Comparison of ENCODE assay signal across 11 cellular contexts in genomic region chr10:16828731-16829175, GRCh38. TPM values are rescaled to one million over a fixed set of nuclear protein-coding genes. Genes with fewer than 3 reads are reported as not detected.
DNase-seq lines count a peak whose midpoint lies in the region; ATAC-seq, FAIRE-seq and TF ChIP-seq lines count a peak whose summit lies in the region.
"Had no signal": no experiment of that assay in that cellular context is flagged by ENCODE, and none has a peak within 500 bp of the region (broad histone marks: within the 10 kb centered on the region; RNA-seq: fewer than 3 reads in every experiment).

No MANE protein-coding gene starts in this region.

- in situ Hi-C loops in K562 (cut with MboI) (loop anchor here (25.0 kb wide), 4 partner anchors 659 to 1409 kb away; no protein-coding TSS in a partner anchor), transverse colon (cut with MboI; ENCODE audit: low pct_ligation_motif_present in 1 of 4, low pct_unique_long_range_greater_than_20kb in 1 of 4, low sequenced_read_pairs in 3 of 4) (loop anchor here (25.0 kb wide), 1 partner anchor 609 kb away; no protein-coding TSS in a partner anchor)

- H4K20me1 ChIP-seq in HCT116 (ENCODE audit: insufficient read depth) (no peaks in the 10 kb centered on the region), K562 (replicated peaks; ENCODE audit: control insufficient read depth, insufficient read depth, low read length) (no peaks in the 10 kb centered on the region)

- no TSS peak for BruUV-seq in HCT116 (replicated peaks; lab: Mats Ljungman, UMichigan)
- BruUV-seq in K562 (replicated peaks; lab: Mats Ljungman, UMichigan) = no TSS peak

- RAD21 ChIA-PET in HCT116 (lab: Charles Lee; ENCODE audit: low non-redundant PET in 1 of 2, low total read pairs in 2 of 2, uncharacterized antibody in 2 of 2, unreplicated experiment in 2 of 2) = no interaction called here

- no peaks in the 10 kb centered on the region for H3K79me2 ChIP-seq in HCT116 (ENCODE audit: insufficient read depth, low read length)
- no peaks in the 10 kb centered on the region for H3K79me2 ChIP-seq in K562 (ENCODE audit: control insufficient read depth, insufficient read depth, low read length)

- H3K27me3 ChIP-seq in HCT116 (ENCODE audit: insufficient read depth, low read length) (no peaks in the 10 kb centered on the region), K562 (ENCODE audit: control insufficient read depth in 2 of 2, insufficient read depth in 2 of 2, low read length in 2 of 2) (no peaks in the 10 kb centered on the region; a peak in 1 of 5 replicates), transverse colon (no peaks in the 10 kb centered on the region)
- H3K27me3 ChIP-seq: cardiac muscle cell had no signal

- H3K9ac ChIP-seq in HCT116 (ENCODE audit: low read length) (no peak overlapping the region), K562 (ENCODE audit: insufficient read depth in 1 of 2, low read depth in 2 of 2, low read length in 2 of 2) (no peak overlapping the region)

- TF ChIP-seq RAD21 in HCT116 (IDR thresholded peaks at IDR 0.05; ENCODE audit: low read depth) (no peak), K562 (CRISPR knock-in tag; conservative IDR thresholded peaks at IDR 0.05 in 1 of 2, IDR thresholded peaks at IDR 0.05 in 1 of 2) (no peak)

- TF ChIP-seq EP300 in K562 (IDR thresholded peaks at IDR 0.05; ENCODE audit: low read length) = no peak
- TF ChIP-seq EP300 in transverse colon (IDR thresholded peaks at IDR 0.05; ENCODE audit: low read depth) = no peak

- FAIRE-seq in K562 (lab: Jason Lieb, UNC) = no peak

- 52% methylated on average over 8 of the region's 8 CpGs for WGBS in K562 (ENCODE audit: insufficient coverage, low coverage, missing lambda C conversion rate)
- WGBS in transverse colon (ENCODE audit: low coverage in 1 of 2), 2 donors = 18 to 58% methylated on average over 3 to 8 of the region's 8 CpGs

- no peak for TF ChIP-seq CTCF in HCT116 (IDR thresholded peaks at IDR 0.05 in 2 of 3, conservative IDR thresholded peaks at IDR 0.05 in 1 of 3; ENCODE audit: borderline replicate concordance in 1 of 3, insufficient read depth in 1 of 3, low read depth in 2 of 3, low read length in 2 of 3)
- TF ChIP-seq CTCF in K562 (IDR thresholded peaks at IDR 0.05 in 2 of 3, conservative IDR thresholded peaks at IDR 0.05 in 1 of 3; ENCODE audit: insufficient read depth in 2 of 3, low read depth in 1 of 3, low read length in 3 of 3) = no peak
- TF ChIP-seq CTCF in transverse colon (IDR thresholded peaks at IDR 0.05) = no peak

- DNase-seq in HCT116 (ENCODE audit: low read depth, low spot score) (no peak), K562 (ENCODE audit: extremely low read depth in 1 of 4, low spot score in 3 of 4) (peak in 1 of 4 experiments; percentile 12), left cardiac atrium (peak; percentile 70), transverse colon (peak; percentile 10), NCI-H128 (lab: John Stamatoyannopoulos, UW; ENCODE audit: unreplicated experiment) (no peak), NCI-H1105 treated with DMSO at 0.1 percent for 48 hours (lab: John Stamatoyannopoulos, UW) (no peak)
- DNase-seq: NCI-H524 treated with DMSO at 0.1 percent for 48 hours had no signal

- no peaks in the 10 kb centered on the region for H3K9me3 ChIP-seq in HCT116 (ENCODE audit: control insufficient read depth in 1 of 2, insufficient read depth in 1 of 2, low read depth in 1 of 2, low read length in 2 of 2)
- H3K9me3 ChIP-seq in K562 (replicated peaks; ENCODE audit: control insufficient read depth, insufficient read depth, low read depth, low read length) = no peaks in the 10 kb centered on the region
- H3K9me3 ChIP-seq in transverse colon = no peaks in the 10 kb centered on the region
- H3K9me3 ChIP-seq: neutrophil had no signal

- TF ChIP-seq POLR2A in HCT116 (IDR thresholded peaks at IDR 0.05; ENCODE audit: borderline replicate concordance, extremely low read depth, insufficient read depth, insufficient read length) (no peak), K562 (conservative IDR thresholded peaks at IDR 0.05) (no peak), transverse colon (IDR thresholded peaks at IDR 0.05) (no peak)

- H3K4me1 ChIP-seq in HCT116 (ENCODE audit: control insufficient read depth in 1 of 2, insufficient read depth in 2 of 2, low read length in 2 of 2) (no peaks in the 10 kb centered on the region; a peak in 1 of 4 replicates), K562 (replicated peaks in 1 of 2; ENCODE audit: control insufficient read depth in 2 of 2, insufficient read depth in 2 of 2, low read length in 2 of 2) (no peaks in the 10 kb centered on the region; a peak in 1 of 5 replicates), transverse colon (peaks cover 0 to 19% (median 5%) of the 10 kb centered on the region in 4 donors)

- no peak overlapping the region for H3K4me3 ChIP-seq in HCT116 (replicated peaks in 1 of 2; ENCODE audit: low read depth in 1 of 2, low read length in 2 of 2)
- H3K4me3 ChIP-seq in K562 = no peak overlapping the region
- H3K4me3 ChIP-seq in transverse colon = no peak overlapping the region
- H3K4me3 ChIP-seq: cardiac muscle cell had no signal

- H3K36me3 ChIP-seq in HCT116 (ENCODE audit: control insufficient read depth in 1 of 2, insufficient read depth in 2 of 2, low read length in 2 of 2) = no peaks in the 10 kb centered on the region
- no peaks in the 10 kb centered on the region for H3K36me3 ChIP-seq in K562 (ENCODE audit: control insufficient read depth, insufficient read depth, low read length)
- H3K36me3 ChIP-seq in transverse colon = no peaks in the 10 kb centered on the region
- H3K36me3 ChIP-seq: cardiac muscle cell, neutrophil had no signal

- H3K9me1 ChIP-seq in K562 (ENCODE audit: control insufficient read depth, insufficient read depth, low read length) = no peaks in the 10 kb centered on the region

- H3K9me2 ChIP-seq in HCT116 (ENCODE audit: insufficient read depth) = no peaks in the 10 kb centered on the region

- POLR2A ChIA-PET in HCT116 (lab: Charles Lee) (interaction anchor here (0.7 kb wide), 1 partner anchor 985 kb away, joined by 3 read pairs; no protein-coding TSS in a partner anchor), K562 (lab: Yijun Ruan, JAX) (interaction anchor here (0.6 to 0.7 kb wide), 2 partner anchors 79 to 815 kb away, joined by 3 read pairs; partner anchors contain the start of gene STAM)

- no peak overlapping the region for H2AFZ ChIP-seq in HCT116 (ENCODE audit: low read depth, low read length, poor library complexity, severe bottlenecking)
- 0 out of 2 replicates have a peak overlapping the region, but pooled peaks have one; percentile 32 for H2AFZ ChIP-seq in K562 (ENCODE audit: low read depth, low read length)

- ATAC-seq in HCT116 = peak; percentile 9; the same call in 1 of the 2 replicates
- ATAC-seq in K562 = no peak; the same call in 2 of the 3 replicates
- ATAC-seq in left cardiac atrium = peak; percentile 45 to 75
- no peak for ATAC-seq in GM21447 (IDR thresholded peaks at IDR 0.05; ENCODE audit: unreplicated experiment)
- no peak for ATAC-seq in HG02852 (IDR thresholded peaks at IDR 0.05; ENCODE audit: unreplicated experiment)

- H3K27ac ChIP-seq in HCT116 (ENCODE audit: low read depth, low read length) (no peak overlapping the region), K562 (ENCODE audit: extremely low read depth, low read depth, low read length) (no peak overlapping the region), transverse colon (peak overlapping the region in 2 of 4 donors; percentile 1 to 13)
- H3K27ac ChIP-seq: cardiac muscle cell, neutrophil had no signal

- intact Hi-C loops in HCT116 (cut with micrococcal nuclease) (loop anchor here (1.0 to 5.0 kb wide), 4 partner anchors 421 to 769 kb away; no protein-coding TSS in a partner anchor), K562 (cut with micrococcal nuclease) (loop anchor here (5.0 kb wide), 1 partner anchor 429 kb away; no protein-coding TSS in a partner anchor), left cardiac atrium (cut with DNase I) (loop anchor here in 1 of 2 donors (2.0 kb wide), 1 partner anchor 428 kb away; no protein-coding TSS in a partner anchor), transverse colon (cut with DNase I; ENCODE audit: low total_unique reads) (no loop called here)

- CTCF ChIA-PET in HCT116 (lab: Charles Lee) = interaction anchor here (1.0 kb wide), 1 partner anchor 428 kb away, joined by 3 read pairs; no protein-coding TSS in a partner anchor
- CTCF ChIA-PET in K562 (lab: Yijun Ruan, JAX; ENCODE audit: low intra/inter-chr PET ratio) = interaction anchor here (0.6 to 2.9 kb wide), 3 partner anchors 430 to 777 kb away, joined by 3 to 16 read pairs (median 4); no protein-coding TSS in a partner anchor

- peak overlapping the region; percentile 49; the same call in 1 of the 2 replicates for H3K4me2 ChIP-seq in HCT116 (ENCODE audit: low read length)
- no peak overlapping the region for H3K4me2 ChIP-seq in K562 (ENCODE audit: insufficient read depth, low read length)

TF ChIP-seq in K562, 482 proteins besides CTCF, POLR2A, EP300 and RAD21:
- TF ChIP-seq FOSL1 (tag; conservative IDR thresholded peaks at IDR 0.05) (0 out of 2 replicates have a peak, but pooled peaks have one; percentile 22), EGR1 (conservative IDR thresholded peaks at IDR 0.05) (peak; percentile 36), NFE2L1 (tag; IDR thresholded peaks at IDR 0.05; ENCODE audit: borderline replicate concordance, low read depth) (no peak)

RNA-seq across cellular contexts. Expression of gene RSU1, which starts 11.5 kb away (rescaled TPM):
- 29.5 TPM for total RNA-seq in HCT116 (2021; ENCODE audit: unreplicated experiment)
- polyA plus RNA-seq in HCT116 (2012) = 14.2 and 17.4 TPM in 2 replicates
- total RNA-seq in K562 (2011; cell fraction: chromatin; rRNA removed; ENCODE audit: low replicate concordance) = 20.2 and 20.9 TPM in 2 replicates
- total RNA-seq in K562 (2011; cell fraction: nucleolus; rRNA removed) = 6.5 and 12.8 TPM in 2 replicates
- 11.2 and 12.5 TPM in 2 replicates for total RNA-seq in K562 (2011; cell fraction: nucleoplasm; rRNA removed)
- total RNA-seq in K562 (2014; rRNA removed) = 18.8 and 26.1 TPM in 2 replicates
- 28.7 and 28.9 TPM in 2 replicates for total RNA-seq in K562 (2014; rRNA removed; fragmentation: Illumina TruSeq; extraction: Trizol)
- total RNA-seq in K562 (2015; rRNA removed; fragmentation: Illumina TruSeq; extraction: Trizol) = 29.9 and 31.5 TPM in 2 replicates
- total RNA-seq in K562 (2021) = 27.7 and 29.1 TPM in 2 replicates
- polyA plus RNA-seq in K562 (2011; rRNA removed) = 43.6 and 45.2 TPM in 2 replicates
- 33.6 and 39.3 TPM in 2 replicates for polyA plus RNA-seq in K562 (2011; cell fraction: cytosol; rRNA removed)
- 13.3 and 17.7 TPM in 2 replicates for polyA plus RNA-seq in K562 (2011; cell fraction: nucleus; rRNA removed)
- 25.3 and 34.6 TPM in 2 replicates for polyA plus RNA-seq in K562 (2012)
- 44.8 and 61.1 TPM in 2 replicates for polyA plus RNA-seq in K562 (2014; fragmentation: Illumina TruSeq; extraction: Trizol)
- 10 to 100 TPM; 60.0 to 67.3 TPM for polyA plus RNA-seq in K562 (2014; fragmentation: Nextera tagmentation; extraction: Ambion mirVana)
- polyA plus RNA-seq in K562 (2014; rRNA removed) = 28.8 and 37.2 TPM in 2 replicates
- 34.7 and 35.3 TPM in 2 replicates for polyA minus RNA-seq in K562 (2011; rRNA and poly(A)+ RNA removed)
- polyA minus RNA-seq in K562 (2011; cell fraction: cytosol; rRNA and poly(A)+ RNA removed) = 13.1 and 19.8 TPM in 2 replicates
- 4.3 and 9.9 TPM in 2 replicates for polyA minus RNA-seq in K562 (2011; cell fraction: nucleus; rRNA and poly(A)+ RNA removed)
- 10 to 100 TPM; 49.4 to 69.7 TPM for total RNA-seq in left cardiac atrium
- total RNA-seq in transverse colon = 100 to 1,000 TPM in 1 of 4 donors, 10 to 100 TPM in 3; 25.9 to 132 (median 67.0) TPM

Comparison
In these comparisons a context has a peak if more than half of its experiments do, and no peak if none do; other contexts are left out.
1. ATAC-seq: peak in HCT116 (single experiment) and left cardiac atrium (2 of 2); none in K562 (single experiment), GM21447 (single experiment) and HG02852 (single experiment).
2. DNase-seq: peak in left cardiac atrium (single experiment) and transverse colon (single experiment); none in HCT116 (single experiment), NCI-H128 (single experiment) and NCI-H1105 treated with DMSO at 0.1 percent for 48 hours (single experiment).
3. Of the 22 proteins assayed by ChIP-seq in both K562 and HCT116: peak only in K562: EGR1 and FOSL1; only in HCT116: none; in both: none; in neither: 20.